In genomic region chr2:65017335-65017734, GRCh38 we compare ENCODE assay signal across 11 cellular contexts.
DNase-seq lines count a peak whose midpoint lies in the region; ATAC-seq, FAIRE-seq and TF ChIP-seq lines count a peak whose summit lies in the region.
"Had no signal": no experiment of that assay in that cellular context is flagged by ENCODE, and none has a peak within 500 bp of the region (broad histone marks: within the 10 kb centered on the region; RNA-seq: fewer than 3 reads in every experiment).

No MANE protein-coding gene starts in this region.

- TF ChIP-seq POLR2A in H54 (IDR thresholded peaks at IDR 0.05; ENCODE audit: low read depth, low read length) = no peak

- ATAC-seq in GM19328 (IDR thresholded peaks at IDR 0.05; ENCODE audit: unreplicated experiment) = no peak

- DNase-seq in DMS 273 (lab: John Stamatoyannopoulos, UW; ENCODE audit: unreplicated experiment) = peak; percentile 5
- DNase-seq in DMS 273 treated with DMSO at 0.1 percent for 48 hours (lab: John Stamatoyannopoulos, UW) = no peak
- DNase-seq in iPS-NIHi11 (ENCODE audit: low spot score) = peak; percentile 30
- DNase-seq in substantia nigra (lab: John Stamatoyannopoulos, UW) = peak in 7 of 49 donors; percentile 7 to 21 (median 11)
- no peak for DNase-seq in H54 (ENCODE audit: insufficient read length, low spot score)
- DNase-seq in OCI-M2 (lab: John Stamatoyannopoulos, UW; ENCODE audit: unreplicated experiment) = no peak
- DNase-seq: NCI-H82; stimulated activated naive CD4-positive, alpha-beta T cell treated with Interleukin-2 at 50 U/mL for 16 hours had no signal

- peak; percentile 77 for TF ChIP-seq CTCF in VCaP (conservative IDR thresholded peaks at IDR 0.05)

- H3K27ac ChIP-seq in VCaP = no peak overlapping the region
- peak overlapping the region; percentile 43 for H3K27ac ChIP-seq in substantia nigra (ENCODE audit: low read depth, low read length, poor library complexity, severe bottlenecking)
- H3K27ac ChIP-seq: 22Rv1 had no signal

- no peak for FAIRE-seq in H54 (lab: Jason Lieb, UNC)

Comparison
In these comparisons a context has a peak if more than half of its experiments do, and no peak if none do; other contexts are left out.
1. DNase-seq: peak in DMS 273 (single experiment) and iPS-NIHi11 (single experiment); none in DMS 273 treated with DMSO at 0.1 percent for 48 hours (single experiment), H54 (single experiment) and OCI-M2 (single experiment).